Comparison of ENCODE assay signal across 4 cellular contexts in the genomic region with DNA sequence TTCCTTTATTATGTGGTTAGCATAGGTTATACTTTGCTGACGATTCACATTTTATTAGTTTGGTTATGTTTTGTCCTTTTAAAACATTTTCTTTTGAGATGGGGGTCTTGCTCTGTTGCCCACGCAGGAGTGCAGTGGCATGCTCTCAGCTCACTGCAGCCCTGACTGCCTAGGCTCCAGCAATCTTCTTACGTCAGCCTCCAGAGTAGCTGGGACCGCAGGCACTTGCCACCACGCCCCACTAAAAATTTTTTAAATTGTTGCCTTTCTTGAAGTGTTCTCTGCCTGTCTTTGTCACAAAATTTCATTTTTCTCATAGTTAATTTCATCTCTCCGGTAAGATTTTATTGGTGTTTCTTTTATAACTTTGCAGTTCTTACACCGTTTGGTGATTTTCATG. TPM values are rescaled to one million over a fixed set of nuclear protein-coding genes. Genes with fewer than 3 reads are reported as not detected.
"Had no signal": no experiment of that assay in that cellular context is flagged by ENCODE, and none has a peak within 500 bp of the region (broad histone marks: within the 10 kb centered on the region; RNA-seq: fewer than 3 reads in every experiment).

No MANE protein-coding gene starts in this region.

- DNase-seq: GDM1, GF-D8 had no signal

- ATAC-seq: GM12878 had no signal

- H3K4me3 ChIP-seq: GM12878 had no signal

RNA-seq across cellular contexts. Expression of a gene that starts 18.9 kb away (rescaled TPM):
- total RNA-seq: G401, GM12878 had no signal
